In genomic region chr6:135268263-135268662, GRCh38 we compare ENCODE assay signal across 34 cellular contexts.
"Had no signal": no experiment of that assay in that cellular context is flagged by ENCODE, and none has a peak within 500 bp of the region (broad histone marks: within the 10 kb centered on the region; RNA-seq: fewer than 3 reads in every experiment).

No MANE protein-coding gene starts in this region.

- H3K27ac ChIP-seq: brain microvascular endothelial cell, gastrocnemius medialis, left ventricle myocardium inferior, pancreas, psoas muscle, thoracic aorta, uterus, WERI-Rb-1 had no signal

- H3K4me1 ChIP-seq: gastrocnemius medialis, psoas muscle, uterus had no signal

- H3K9me3 ChIP-seq: gastrocnemius medialis, left ventricle myocardium inferior, mucosa of descending colon, pancreas, psoas muscle, thoracic aorta, uterus had no signal

- H3K27me3 Mint-ChIP-seq: activated CD8-positive, alpha-beta T cell treated with anti-CD3 and anti-CD28 coated beads for 36 hours; activated naive CD8-positive, alpha-beta T cell; stimulated activated naive CD8-positive, alpha-beta T cell treated with anti-CD3 and anti-CD28 coated beads, Interleukin-15, Interleukin-2, amounts not matched to agents 100 ng/mL and 50 ng/mL, for 24 hours; type B pancreatic cell had no signal

- H3K27me3 ChIP-seq: brain microvascular endothelial cell, gastrocnemius medialis, pancreas, uterus had no signal

- H3K4me1 Mint-ChIP-seq: nephron had no signal

- H3K27ac Mint-ChIP-seq: activated CD8-positive, alpha-beta T cell treated with anti-CD3 and anti-CD28 coated beads for 36 hours; activated naive CD8-positive, alpha-beta T cell; activated T-cell treated with anti-CD3 and anti-CD28 coated beads, Interleukin-2, amount 50 U/mL, for 72 hours; effector memory CD8-positive, alpha-beta T cell; nephron; stimulated activated naive CD8-positive, alpha-beta T cell treated with anti-CD3 and anti-CD28 coated beads, Interleukin-15, Interleukin-2, amounts not matched to agents 100 ng/mL and 50 ng/mL, for 24 hours; T-helper 1 cell treated with Interleukin-12 subunit alpha and Interleukin-12 subunit beta and Interleukin-4 antibody, amounts not matched to agents 30 μg/mL and 1 μg/mL, for 36 hours; type B pancreatic cell had no signal

- H3K36me3 ChIP-seq: brain microvascular endothelial cell, gastrocnemius medialis, left ventricle myocardium inferior, pancreas, thoracic aorta, uterus, WERI-Rb-1 had no signal

- H3K4me3 ChIP-seq: gastrocnemius medialis, left ventricle myocardium inferior, lung, mucosa of descending colon, pancreas, psoas muscle, thoracic aorta, uterus had no signal

- H3K4me3 Mint-ChIP-seq: activated CD8-positive, alpha-beta T cell treated with anti-CD3 and anti-CD28 coated beads for 36 hours; activated naive CD8-positive, alpha-beta T cell; activated T-cell treated with anti-CD3 and anti-CD28 coated beads, Interleukin-2, amount 50 U/mL, for 72 hours; effector memory CD8-positive, alpha-beta T cell; nephron; stimulated activated naive CD8-positive, alpha-beta T cell treated with anti-CD3 and anti-CD28 coated beads, Interleukin-15, Interleukin-2, amounts not matched to agents 100 ng/mL and 50 ng/mL, for 24 hours; T-helper 1 cell treated with Interleukin-12 subunit alpha and Interleukin-12 subunit beta and Interleukin-4 antibody, amounts not matched to agents 30 μg/mL and 1 μg/mL, for 36 hours; type B pancreatic cell had no signal

- ATAC-seq: effector memory CD8-positive, alpha-beta T cell; gastrocnemius medialis; mucosa of descending colon; pancreas; psoas muscle had no signal

- H3K36me3 Mint-ChIP-seq: type B pancreatic cell had no signal

- FAIRE-seq: astrocyte, islet of Langerhans, pancreas, TTC549 had no signal

- DNase-seq: activated CD4-positive, alpha-beta T cell treated with anti-CD3 and anti-CD28 coated beads, Interleukin-2, amount 50 U/mL, for 1 hour; activated CD4-positive, CD25-positive, alpha-beta regulatory T cell treated with anti-CD3 and anti-CD28 coated beads, Interleukin-2, amount 50 U/mL, for 72 hours; activated effector memory CD4-positive, alpha-beta T cell treated with Interleukin-2 at 50 U/mL for 16 hours; activated naive CD4-positive, alpha-beta T cell treated with Interleukin-2 at 50 U/mL for 16 hours; activated T-cell treated with anti-CD3 and anti-CD28 coated beads for 4 hours; activated T-cell treated with anti-CD3 and anti-CD28 coated beads, Interleukin-2, amount 50 U/mL, for 72 hours; brain microvascular endothelial cell; cortex of kidney; effector memory CD8-positive, alpha-beta T cell; erythroblast; gastrocnemius medialis; glutamatergic neuron; left ventricle myocardium inferior; mesendoderm; mucosa of descending colon; nucleus accumbens; pancreas; psoas muscle; stimulated activated CD4-positive, alpha-beta T cell treated with anti-CD3 and anti-CD28 coated beads, Interleukin-15, amount 100 ng/mL, for 24 hours; stimulated activated CD4-positive, alpha-beta T cell treated with anti-CD3 and anti-CD28 coated beads, Interleukin-2, amount 100 ng/mL, for 24 hours; T-helper 9 cell; uterus; WERI-Rb-1 had no signal

- H3K9me3 Mint-ChIP-seq: activated CD8-positive, alpha-beta T cell treated with anti-CD3 and anti-CD28 coated beads for 36 hours; activated T-cell treated with anti-CD3 and anti-CD28 coated beads, Interleukin-2, amount 50 U/mL, for 72 hours; effector memory CD8-positive, alpha-beta T cell; nephron; stimulated activated naive CD8-positive, alpha-beta T cell treated with anti-CD3 and anti-CD28 coated beads, Interleukin-15, Interleukin-2, amounts not matched to agents 100 ng/mL and 50 ng/mL, for 24 hours; T-helper 1 cell treated with Interleukin-12 subunit alpha and Interleukin-12 subunit beta and Interleukin-4 antibody, amounts not matched to agents 30 μg/mL and 1 μg/mL, for 36 hours; type B pancreatic cell had no signal
